In the genomic region with DNA sequence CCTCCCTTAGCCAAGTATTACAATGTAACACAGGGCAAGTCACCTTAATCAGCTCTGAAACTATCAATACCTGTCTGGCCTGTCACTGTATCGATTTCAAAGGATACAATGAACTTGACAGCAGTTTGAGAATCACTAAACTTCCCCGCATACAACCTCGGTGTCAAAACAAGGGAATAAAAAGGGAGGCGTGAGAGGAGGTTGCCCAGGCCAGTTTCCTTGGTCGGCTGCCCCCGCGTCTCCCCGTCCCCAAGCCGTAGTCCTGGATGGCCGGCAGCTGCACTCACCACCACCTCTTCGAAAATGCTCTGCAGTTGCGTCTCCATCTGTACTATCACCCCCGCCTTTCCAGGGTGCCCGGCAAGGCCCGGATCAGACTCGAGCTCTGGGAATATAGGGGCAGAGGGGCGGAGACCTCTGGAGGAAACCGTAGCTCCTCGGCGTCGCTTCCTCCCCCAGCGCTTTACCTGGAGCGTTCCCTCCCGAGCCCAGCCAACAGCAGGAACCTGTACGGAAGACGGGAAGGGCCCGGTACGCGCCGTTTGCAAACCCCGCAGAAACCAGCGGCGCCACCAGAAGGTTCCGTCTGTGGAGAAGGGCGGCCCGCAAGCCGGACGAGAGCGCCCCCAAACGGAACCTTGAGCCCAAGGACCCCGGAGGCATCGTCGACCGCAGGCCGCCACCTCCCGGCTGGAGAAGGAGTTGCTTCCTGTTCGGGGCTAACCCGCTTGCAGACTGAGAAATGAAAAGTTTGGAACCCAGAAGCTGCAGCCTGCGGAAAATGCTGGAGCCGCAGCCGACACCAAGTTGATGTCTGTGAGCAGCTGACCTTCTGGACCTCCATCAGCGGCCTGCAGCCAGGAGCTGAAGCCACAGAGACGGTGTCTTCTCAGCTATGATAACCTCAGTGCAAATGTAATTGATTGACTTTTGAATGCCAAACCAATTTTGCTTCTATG, we compare ENCODE assay signal across 1 cellular context.
TF ChIP-seq lines count a peak whose summit lies in the region.

A gene with protein sequence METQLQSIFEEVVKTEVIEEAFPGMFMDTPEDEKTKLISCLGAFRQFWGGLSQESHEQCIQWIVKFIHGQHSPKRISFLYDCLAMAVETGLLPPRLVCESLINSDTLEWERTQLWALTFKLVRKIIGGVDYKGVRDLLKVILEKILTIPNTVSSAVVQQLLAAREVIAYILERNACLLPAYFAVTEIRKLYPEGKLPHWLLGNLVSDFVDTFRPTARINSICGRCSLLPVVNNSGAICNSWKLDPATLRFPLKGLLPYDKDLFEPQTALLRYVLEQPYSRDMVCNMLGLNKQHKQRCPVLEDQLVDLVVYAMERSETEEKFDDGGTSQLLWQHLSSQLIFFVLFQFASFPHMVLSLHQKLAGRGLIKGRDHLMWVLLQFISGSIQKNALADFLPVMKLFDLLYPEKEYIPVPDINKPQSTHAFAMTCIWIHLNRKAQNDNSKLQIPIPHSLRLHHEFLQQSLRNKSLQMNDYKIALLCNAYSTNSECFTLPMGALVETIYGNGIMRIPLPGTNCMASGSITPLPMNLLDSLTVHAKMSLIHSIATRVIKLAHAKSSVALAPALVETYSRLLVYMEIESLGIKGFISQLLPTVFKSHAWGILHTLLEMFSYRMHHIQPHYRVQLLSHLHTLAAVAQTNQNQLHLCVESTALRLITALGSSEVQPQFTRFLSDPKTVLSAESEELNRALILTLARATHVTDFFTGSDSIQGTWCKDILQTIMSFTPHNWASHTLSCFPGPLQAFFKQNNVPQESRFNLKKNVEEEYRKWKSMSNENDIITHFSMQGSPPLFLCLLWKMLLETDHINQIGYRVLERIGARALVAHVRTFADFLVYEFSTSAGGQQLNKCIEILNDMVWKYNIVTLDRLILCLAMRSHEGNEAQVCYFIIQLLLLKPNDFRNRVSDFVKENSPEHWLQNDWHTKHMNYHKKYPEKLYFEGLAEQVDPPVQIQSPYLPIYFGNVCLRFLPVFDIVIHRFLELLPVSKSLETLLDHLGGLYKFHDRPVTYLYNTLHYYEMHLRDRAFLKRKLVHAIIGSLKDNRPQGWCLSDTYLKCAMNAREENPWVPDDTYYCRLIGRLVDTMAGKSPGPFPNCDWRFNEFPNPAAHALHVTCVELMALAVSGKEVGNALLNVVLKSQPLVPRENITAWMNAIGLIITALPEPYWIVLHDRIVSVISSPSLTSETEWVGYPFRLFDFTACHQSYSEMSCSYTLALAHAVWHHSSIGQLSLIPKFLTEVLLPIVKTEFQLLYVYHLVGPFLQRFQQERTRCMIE (N-terminal part only) (minus strand): TSS at position 519 of the 959 bp plus-strand sequence. CDS start 193 bp downstream, at position 326.

TF ChIP-seq in HepG2, 621 proteins besides CTCF, POLR2A, EP300 and RAD21 (continued from another document and continues in another):
- TF ChIP-seq, protein P1, sequence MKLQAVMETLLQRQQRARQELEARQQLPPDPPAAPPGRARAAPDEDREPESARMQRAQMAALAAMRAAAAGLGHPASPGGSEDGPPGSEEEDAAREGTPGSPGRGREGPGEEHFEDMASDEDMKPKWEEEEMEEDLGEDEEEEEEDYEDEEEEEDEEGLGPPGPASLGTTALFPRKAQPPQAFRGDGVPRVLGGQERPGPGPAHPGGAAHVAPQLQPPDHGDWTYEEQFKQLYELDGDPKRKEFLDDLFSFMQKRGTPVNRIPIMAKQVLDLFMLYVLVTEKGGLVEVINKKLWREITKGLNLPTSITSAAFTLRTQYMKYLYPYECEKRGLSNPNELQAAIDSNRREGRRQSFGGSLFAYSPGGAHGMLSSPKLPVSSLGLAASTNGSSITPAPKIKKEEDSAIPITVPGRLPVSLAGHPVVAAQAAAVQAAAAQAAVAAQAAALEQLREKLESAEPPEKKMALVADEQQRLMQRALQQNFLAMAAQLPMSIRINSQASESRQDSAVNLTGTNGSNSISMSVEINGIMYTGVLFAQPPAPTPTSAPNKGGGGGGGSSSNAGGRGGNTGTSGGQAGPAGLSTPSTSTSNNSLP (IDR thresholded peaks at IDR 0.05; ENCODE audit: low read depth, low read length) = peak; percentile 77
- TF ChIP-seq ZNF296 (CRISPR knock-in tag; conservative IDR thresholded peaks at IDR 0.05) (no peak), FOXP1 (IDR thresholded peaks at IDR 0.05) (no peak), FOXP1 (CRISPR knock-in tag; IDR thresholded peaks at IDR 0.05) (peak; percentile 50), ZKSCAN1 (IDR thresholded peaks at IDR 0.05; ENCODE audit: low read length) (peak; percentile 80), ESRRA (CRISPR knock-in tag; IDR thresholded peaks at IDR 0.05; ENCODE audit: low read depth) (peak; percentile 92), HMG20B (CRISPR knock-in tag; conservative IDR thresholded peaks at IDR 0.05) (peak; percentile 96), ZNF660 (CRISPR knock-in tag; IDR thresholded peaks at IDR 0.05; ENCODE audit: borderline replicate concordance, low read depth) (no peak), U2AF1 (optimal IDR thresholded peaks at IDR 0.05; ENCODE audit: low read depth, low read length) (peak; percentile 98), ZNF570 (CRISPR knock-in tag; IDR thresholded peaks at IDR 0.05; ENCODE audit: borderline replicate concordance) (peak; percentile 96; the same call in 1 of the 2 replicates), ZBTB1 (CRISPR knock-in tag; IDR thresholded peaks at IDR 0.05; ENCODE audit: borderline replicate concordance) (no peak), TAF1 (CRISPR knock-in tag; IDR thresholded peaks at IDR 0.05) (peak; percentile 91), CC2D1A (CRISPR knock-in tag; IDR thresholded peaks at IDR 0.05) (peak; percentile 97), ZNF558 (CRISPR knock-in tag; IDR thresholded peaks at IDR 0.05; ENCODE audit: borderline replicate concordance) (peak; percentile 95), ZFAT (CRISPR knock-in tag; conservative IDR thresholded peaks at IDR 0.05) (no peak; the same call in 1 of the 2 replicates), RFX5 (IDR thresholded peaks at IDR 0.05; ENCODE audit: low read depth, low read length) (0 out of 2 replicates have a peak, but pooled peaks have one; percentile 42), ZNF33A (CRISPR knock-in tag; IDR thresholded peaks at IDR 0.05; ENCODE audit: borderline replicate concordance) (no peak; the same call in 1 of the 2 replicates), DMAP1 (CRISPR knock-in tag; IDR thresholded peaks at IDR 0.05) (peak; percentile 89), NCOR1 (IDR thresholded peaks at IDR 0.05; ENCODE audit: borderline replicate concordance, low read length) (peak; percentile 79; the same call in 1 of the 2 replicates), ZNF331 (CRISPR knock-in tag; IDR thresholded peaks at IDR 0.05) (peak; percentile 98), ZNF547 (CRISPR knock-in tag; IDR thresholded peaks at IDR 0.05) (peak; percentile 100), PHF5A (CRISPR knock-in tag; IDR thresholded peaks at IDR 0.05; ENCODE audit: low read depth, unreplicated experiment) (peak; percentile 100), CBX5 (CRISPR knock-in tag; IDR thresholded peaks at IDR 0.05; ENCODE audit: borderline replicate concordance) (peak; percentile 100), ZNF441 (CRISPR knock-in tag; IDR thresholded peaks at IDR 0.05; ENCODE audit: borderline replicate concordance) (peak; percentile 95)
- TF ChIP-seq, protein P2, sequence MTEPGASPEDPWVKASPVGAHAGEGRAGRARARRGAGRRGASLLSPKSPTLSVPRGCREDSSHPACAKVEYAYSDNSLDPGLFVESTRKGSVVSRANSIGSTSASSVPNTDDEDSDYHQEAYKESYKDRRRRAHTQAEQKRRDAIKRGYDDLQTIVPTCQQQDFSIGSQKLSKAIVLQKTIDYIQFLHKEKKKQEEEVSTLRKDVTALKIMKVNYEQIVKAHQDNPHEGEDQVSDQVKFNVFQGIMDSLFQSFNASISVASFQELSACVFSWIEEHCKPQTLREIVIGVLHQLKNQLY (CRISPR knock-in tag; IDR thresholded peaks at IDR 0.05) = peak; percentile 75
- TF ChIP-seq, protein P3, sequence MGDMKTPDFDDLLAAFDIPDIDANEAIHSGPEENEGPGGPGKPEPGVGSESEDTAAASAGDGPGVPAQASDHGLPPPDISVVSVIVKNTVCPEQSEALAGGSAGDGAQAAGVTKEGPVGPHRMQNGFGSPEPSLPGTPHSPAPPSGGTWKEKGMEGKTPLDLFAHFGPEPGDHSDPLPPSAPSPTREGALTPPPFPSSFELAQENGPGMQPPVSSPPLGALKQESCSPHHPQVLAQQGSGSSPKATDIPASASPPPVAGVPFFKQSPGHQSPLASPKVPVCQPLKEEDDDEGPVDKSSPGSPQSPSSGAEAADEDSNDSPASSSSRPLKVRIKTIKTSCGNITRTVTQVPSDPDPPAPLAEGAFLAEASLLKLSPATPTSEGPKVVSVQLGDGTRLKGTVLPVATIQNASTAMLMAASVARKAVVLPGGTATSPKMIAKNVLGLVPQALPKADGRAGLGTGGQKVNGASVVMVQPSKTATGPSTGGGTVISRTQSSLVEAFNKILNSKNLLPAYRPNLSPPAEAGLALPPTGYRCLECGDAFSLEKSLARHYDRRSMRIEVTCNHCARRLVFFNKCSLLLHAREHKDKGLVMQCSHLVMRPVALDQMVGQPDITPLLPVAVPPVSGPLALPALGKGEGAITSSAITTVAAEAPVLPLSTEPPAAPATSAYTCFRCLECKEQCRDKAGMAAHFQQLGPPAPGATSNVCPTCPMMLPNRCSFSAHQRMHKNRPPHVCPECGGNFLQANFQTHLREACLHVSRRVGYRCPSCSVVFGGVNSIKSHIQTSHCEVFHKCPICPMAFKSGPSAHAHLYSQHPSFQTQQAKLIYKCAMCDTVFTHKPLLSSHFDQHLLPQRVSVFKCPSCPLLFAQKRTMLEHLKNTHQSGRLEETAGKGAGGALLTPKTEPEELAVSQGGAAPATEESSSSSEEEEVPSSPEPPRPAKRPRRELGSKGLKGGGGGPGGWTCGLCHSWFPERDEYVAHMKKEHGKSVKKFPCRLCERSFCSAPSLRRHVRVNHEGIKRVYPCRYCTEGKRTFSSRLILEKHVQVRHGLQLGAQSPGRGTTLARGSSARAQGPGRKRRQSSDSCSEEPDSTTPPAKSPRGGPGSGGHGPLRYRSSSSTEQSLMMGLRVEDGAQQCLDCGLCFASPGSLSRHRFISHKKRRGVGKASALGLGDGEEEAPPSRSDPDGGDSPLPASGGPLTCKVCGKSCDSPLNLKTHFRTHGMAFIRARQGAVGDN (CRISPR knock-in tag; IDR thresholded peaks at IDR 0.05) = peak; percentile 98
- TF ChIP-seq, protein P4, sequence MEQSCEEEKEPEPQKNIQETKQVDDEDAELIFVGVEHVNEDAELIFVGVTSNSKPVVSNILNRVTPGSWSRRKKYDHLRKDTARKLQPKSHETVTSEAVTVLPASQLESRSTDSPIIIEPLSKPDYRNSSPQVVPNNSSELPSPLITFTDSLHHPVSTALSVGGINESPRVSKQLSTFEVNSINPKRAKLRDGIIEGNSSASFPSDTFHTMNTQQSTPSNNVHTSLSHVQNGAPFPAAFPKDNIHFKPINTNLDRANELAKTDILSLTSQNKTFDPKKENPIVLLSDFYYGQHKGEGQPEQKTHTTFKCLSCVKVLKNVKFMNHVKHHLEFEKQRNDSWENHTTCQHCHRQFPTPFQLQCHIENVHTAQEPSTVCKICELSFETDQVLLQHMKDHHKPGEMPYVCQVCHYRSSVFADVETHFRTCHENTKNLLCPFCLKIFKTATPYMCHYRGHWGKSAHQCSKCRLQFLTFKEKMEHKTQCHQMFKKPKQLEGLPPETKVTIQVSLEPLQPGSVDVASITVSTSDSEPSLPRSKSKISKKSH (CRISPR knock-in tag; IDR thresholded peaks at IDR 0.05; ENCODE audit: borderline replicate concordance) = peak; percentile 99
- TF ChIP-seq, protein P5, sequence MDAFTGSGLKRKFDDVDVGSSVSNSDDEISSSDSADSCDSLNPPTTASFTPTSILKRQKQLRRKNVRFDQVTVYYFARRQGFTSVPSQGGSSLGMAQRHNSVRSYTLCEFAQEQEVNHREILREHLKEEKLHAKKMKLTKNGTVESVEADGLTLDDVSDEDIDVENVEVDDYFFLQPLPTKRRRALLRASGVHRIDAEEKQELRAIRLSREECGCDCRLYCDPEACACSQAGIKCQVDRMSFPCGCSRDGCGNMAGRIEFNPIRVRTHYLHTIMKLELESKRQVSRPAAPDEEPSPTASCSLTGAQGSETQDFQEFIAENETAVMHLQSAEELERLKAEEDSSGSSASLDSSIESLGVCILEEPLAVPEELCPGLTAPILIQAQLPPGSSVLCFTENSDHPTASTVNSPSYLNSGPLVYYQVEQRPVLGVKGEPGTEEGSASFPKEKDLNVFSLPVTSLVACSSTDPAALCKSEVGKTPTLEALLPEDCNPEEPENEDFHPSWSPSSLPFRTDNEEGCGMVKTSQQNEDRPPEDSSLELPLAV (CRISPR knock-in tag; conservative IDR thresholded peaks at IDR 0.05; ENCODE audit: low read depth) = no peak; the same call in 1 of the 2 replicates
- TF ChIP-seq, protein P6, sequence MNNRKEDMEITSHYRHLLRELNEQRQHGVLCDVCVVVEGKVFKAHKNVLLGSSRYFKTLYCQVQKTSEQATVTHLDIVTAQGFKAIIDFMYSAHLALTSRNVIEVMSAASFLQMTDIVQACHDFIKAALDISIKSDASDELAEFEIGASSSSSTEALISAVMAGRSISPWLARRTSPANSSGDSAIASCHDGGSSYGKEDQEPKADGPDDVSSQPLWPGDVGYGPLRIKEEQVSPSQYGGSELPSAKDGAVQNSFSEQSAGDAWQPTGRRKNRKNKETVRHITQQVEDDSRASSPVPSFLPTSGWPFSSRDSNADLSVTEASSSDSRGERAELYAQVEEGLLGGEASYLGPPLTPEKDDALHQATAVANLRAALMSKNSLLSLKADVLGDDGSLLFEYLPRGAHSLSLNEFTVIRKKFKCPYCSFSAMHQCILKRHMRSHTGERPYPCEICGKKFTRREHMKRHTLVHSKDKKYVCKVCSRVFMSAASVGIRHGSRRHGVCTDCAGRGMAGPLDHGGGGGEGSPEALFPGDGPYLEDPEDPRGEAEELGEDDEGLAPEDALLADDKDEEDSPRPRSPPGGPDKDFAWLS (CRISPR knock-in tag; IDR thresholded peaks at IDR 0.05; ENCODE audit: borderline replicate concordance) = peak; percentile 97; the same call in 1 of the 2 replicates
- TF ChIP-seq, protein P7, sequence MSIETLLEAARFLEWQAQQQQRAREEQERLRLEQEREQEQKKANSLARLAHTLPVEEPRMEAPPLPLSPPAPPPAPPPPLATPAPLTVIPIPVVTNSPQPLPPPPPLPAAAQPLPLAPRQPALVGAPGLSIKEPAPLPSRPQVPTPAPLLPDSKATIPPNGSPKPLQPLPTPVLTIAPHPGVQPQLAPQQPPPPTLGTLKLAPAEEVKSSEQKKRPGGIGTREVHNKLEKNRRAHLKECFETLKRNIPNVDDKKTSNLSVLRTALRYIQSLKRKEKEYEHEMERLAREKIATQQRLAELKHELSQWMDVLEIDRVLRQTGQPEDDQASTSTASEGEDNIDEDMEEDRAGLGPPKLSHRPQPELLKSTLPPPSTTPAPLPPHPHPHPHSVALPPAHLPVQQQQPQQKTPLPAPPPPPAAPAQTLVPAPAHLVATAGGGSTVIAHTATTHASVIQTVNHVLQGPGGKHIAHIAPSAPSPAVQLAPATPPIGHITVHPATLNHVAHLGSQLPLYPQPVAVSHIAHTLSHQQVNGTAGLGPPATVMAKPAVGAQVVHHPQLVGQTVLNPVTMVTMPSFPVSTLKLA (IDR thresholded peaks at IDR 0.05) = 0 out of 2 replicates have a peak, but pooled peaks have one; percentile 5
- TF ChIP-seq, protein P8, sequence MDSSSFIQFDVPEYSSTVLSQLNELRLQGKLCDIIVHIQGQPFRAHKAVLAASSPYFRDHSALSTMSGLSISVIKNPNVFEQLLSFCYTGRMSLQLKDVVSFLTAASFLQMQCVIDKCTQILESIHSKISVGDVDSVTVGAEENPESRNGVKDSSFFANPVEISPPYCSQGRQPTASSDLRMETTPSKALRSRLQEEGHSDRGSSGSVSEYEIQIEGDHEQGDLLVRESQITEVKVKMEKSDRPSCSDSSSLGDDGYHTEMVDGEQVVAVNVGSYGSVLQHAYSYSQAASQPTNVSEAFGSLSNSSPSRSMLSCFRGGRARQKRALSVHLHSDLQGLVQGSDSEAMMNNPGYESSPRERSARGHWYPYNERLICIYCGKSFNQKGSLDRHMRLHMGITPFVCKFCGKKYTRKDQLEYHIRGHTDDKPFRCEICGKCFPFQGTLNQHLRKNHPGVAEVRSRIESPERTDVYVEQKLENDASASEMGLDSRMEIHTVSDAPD (CRISPR knock-in tag; IDR thresholded peaks at IDR 0.05) = peak; percentile 94
